8 cellular contexts compared by ENCODE assay signal in the genomic region with DNA sequence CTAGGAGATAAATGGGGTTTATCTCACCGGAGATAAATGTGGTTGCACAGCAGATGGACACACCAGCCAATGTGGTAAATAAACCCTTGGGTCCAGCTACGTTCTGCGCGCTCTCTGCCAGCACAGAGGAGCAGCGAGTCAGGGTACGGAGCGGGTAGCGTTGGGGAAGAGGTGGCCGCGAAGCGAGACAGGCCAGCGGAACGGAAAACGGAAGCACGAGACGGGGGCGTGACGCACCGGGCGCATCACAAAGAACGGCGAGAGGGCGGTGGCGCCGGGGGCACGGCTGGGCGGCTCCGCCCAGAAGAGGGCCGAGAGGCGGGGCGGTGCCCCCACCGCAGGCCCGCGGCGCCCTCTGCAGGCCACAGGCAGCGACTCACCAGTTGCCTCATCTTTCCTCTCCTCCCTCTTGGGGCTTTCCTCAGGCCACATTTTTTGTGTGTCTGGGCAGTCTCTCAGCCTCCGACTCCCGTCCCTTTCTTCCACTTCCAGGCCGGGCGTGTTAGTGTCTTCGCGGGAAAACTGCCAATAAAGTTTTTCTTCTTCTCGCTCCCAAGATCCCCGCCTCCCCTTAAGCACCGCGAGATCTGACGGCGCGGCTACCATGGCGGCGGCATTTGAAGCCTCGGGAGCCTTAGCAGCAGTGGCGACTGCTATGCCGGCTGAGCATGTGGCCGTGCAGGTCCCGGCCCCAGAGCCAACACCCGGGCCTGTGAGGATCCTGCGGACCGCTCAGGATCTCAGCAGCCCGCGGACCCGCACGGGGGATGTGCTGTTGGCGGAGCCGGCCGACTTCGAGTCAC. TPM values are rescaled to one million over a fixed set of nuclear protein-coding genes. Genes with fewer than 3 reads are reported as not detected.
DNase-seq lines count a peak whose midpoint lies in the region; ATAC-seq, FAIRE-seq and TF ChIP-seq lines count a peak whose summit lies in the region.

Gene DDX20, plus strand, starts transcription at position 581 of the 803 bp plus-strand sequence. Its CDS starts 24 bp downstream, at position 605.

- TF ChIP-seq EP300 in HepG2 (IDR thresholded peaks at IDR 0.05; ENCODE audit: low read depth in 2 of 2, low read length in 2 of 2) (peak; percentile 17 to 26; a peak in 1 of 4 replicates), HepG2 (CRISPR knock-in tag; IDR thresholded peaks at IDR 0.05; ENCODE audit: borderline replicate concordance) (no peak)

- no peaks in the 10 kb centered on the region for H4K20me1 ChIP-seq in HepG2 (ENCODE audit: insufficient read depth, low read length)

- peak; percentile 75 for FAIRE-seq in HepG2 (lab: Jason Lieb, UNC)

- POLR2A ChIA-PET in HepG2 (lab: Yijun Ruan, JAX): interaction anchor here (0.6 to 3.4 kb wide), 5 partner anchors 12 to 220 kb away, joined by 3 to 22 read pairs (median 4); partner anchors contain the start of gene INKA2

- H3K79me2 ChIP-seq in HepG2 (ENCODE audit: insufficient read depth, low read length): peaks cover 23% of the 10 kb centered on the region

- 1% methylated on average over 37 of the region's 67 CpGs for WGBS in HepG2 (ENCODE audit: low lambda C conversion rate)

- H3K36me3 Mint-ChIP-seq in CD14-positive monocyte: peaks cover 17 to 27% of the 10 kb centered on the region in 2 donors

- H3K4me1 Mint-ChIP-seq in CD14-positive monocyte: peaks cover 35% of the 10 kb centered on the region

- no TSS peak for BruUV-seq in HepG2 (replicated peaks; lab: Mats Ljungman, UMichigan)

- CTCF ChIA-PET in HepG2 (lab: Yijun Ruan, JAX; ENCODE audit: low intra/inter-chr PET ratio, low total read pairs): interaction anchor here (1.9 kb wide), 1 partner anchor 40 kb away, joined by 19 read pairs; no protein-coding TSS in a partner anchor

- peak within 1 kb of the TSS; percentile 89 for H3K4me2 ChIP-seq in HepG2 (ENCODE audit: low read depth, low read length)

- peak within 1 kb of the TSS; percentile 80 to 96 (median 87) for H3K4me3 ChIP-seq in HepG2 (replicated peaks in 1 of 3; ENCODE audit: insufficient read depth in 1 of 3, low read depth in 2 of 3, low read length in 3 of 3)

- TF ChIP-seq POLR2A in HepG2 (IDR thresholded peaks at IDR 0.05; ENCODE audit: insufficient read depth in 1 of 2, low read depth in 2 of 2, low read length in 2 of 2): peak; percentile 71 to 82

- peak within 1 kb of the TSS; percentile 97 to 100 (median 99) for H3K27ac Mint-ChIP-seq in CD14-positive monocyte

- H3K9me3 ChIP-seq in HepG2 (ENCODE audit: low read length): no peaks in the 10 kb centered on the region

- H3K27ac ChIP-seq in HepG2 (ENCODE audit: extremely low read length, insufficient read depth, low read length): peak within 1 kb of the TSS; percentile 83

- H3K36me3 ChIP-seq in HepG2 (replicated peaks in 1 of 2; ENCODE audit: control insufficient read depth in 1 of 2, insufficient read depth in 2 of 2, low read length in 2 of 2): peaks cover 0 to 10% of the 10 kb centered on the region in 2 experiments; a peak in 4 of 5 replicates

- H3K9ac ChIP-seq in HepG2 (ENCODE audit: insufficient read depth, low read depth, low read length): peak within 1 kb of the TSS; percentile 91

- no peaks in the 10 kb centered on the region; a peak in 1 of 5 replicates for H3K27me3 ChIP-seq in HepG2 (ENCODE audit: control insufficient read depth in 1 of 2, insufficient read depth in 2 of 2, low read length in 2 of 2)

- H3K27me3 Mint-ChIP-seq in CD14-positive monocyte (ENCODE audit: low read depth in 3 of 3): peaks cover 0 to 2% (median 1%) of the 10 kb centered on the region in 3 donors

- H3K4me1 ChIP-seq in HepG2 (ENCODE audit: insufficient read depth, low read length): peaks cover 46% of the 10 kb centered on the region

- TF ChIP-seq RAD21 in HepG2 (CRISPR knock-in tag; IDR thresholded peaks at IDR 0.05): peak; percentile 70

- ATAC-seq in GM19351 (IDR thresholded peaks at IDR 0.05; ENCODE audit: unreplicated experiment) (peak; percentile 87), HG03521 (IDR thresholded peaks at IDR 0.05; ENCODE audit: unreplicated experiment) (peak; percentile 89), HepG2 (peak; percentile 94)

- H2AFZ ChIP-seq in HepG2 (ENCODE audit: low read length): peak within 1 kb of the TSS; percentile 71

- peak; percentile 84 for TF ChIP-seq CTCF in CD14-positive monocyte (IDR thresholded peaks at IDR 0.05)
- TF ChIP-seq CTCF in HepG2 (CRISPR knock-in tag; IDR thresholded peaks at IDR 0.05): peak; percentile 88

- peaks cover 0 to 1% (median 0%) of the 10 kb centered on the region in 7 donors for H3K9me3 Mint-ChIP-seq in CD14-positive monocyte

- in situ Hi-C loops in HepG2 (cut with HindIII; ENCODE audit: extremely low pct_ligation_motif_present, low pct_unique_long_range_greater_than_20kb): loop anchor here (5.0 kb wide), 1 partner anchor 33 kb away; no protein-coding TSS in a partner anchor

- intact Hi-C loops in CD14-positive monocyte (cut with micrococcal nuclease): loop anchor here in 1 of 2 donors (5.0 kb wide), 2 partner anchors 308 to 548 kb away; partner anchors contain the start of genes ATP5PB and WDR77
- intact Hi-C loops in HepG2 (cut with micrococcal nuclease; ENCODE audit: unreplicated experiment): loop anchor here (1.0 kb wide), 1 partner anchor 12 kb away; no protein-coding TSS in a partner anchor

- peak within 1 kb of the TSS; percentile 86 to 96 for H3K4me3 Mint-ChIP-seq in CD14-positive monocyte

- DNase-seq in CD14-positive monocyte (ENCODE audit: low spot score): peak; percentile 96
- DNase-seq in NCI-H69 (lab: John Stamatoyannopoulos, UW): peak; percentile 95
- peak; percentile 92 for DNase-seq in activated CD4-positive, alpha-beta T cell treated with anti-CD3 and anti-CD28 coated beads, Interleukin-2, amount 50 U/mL, for 1 hour
- peak; percentile 98 for DNase-seq in dedifferentiated amniotic fluid mesenchymal stem cell (ENCODE audit: extremely low spot score)
- peak; percentile 94 for DNase-seq in HepG2 (ENCODE audit: low spot score)
- peak; percentile 92 for DNase-seq in stimulated activated CD4-positive, alpha-beta T cell treated with anti-CD3 and anti-CD28 coated beads, Interleukin-4, amount 100 ng/mL, for 1 hour

TF ChIP-seq in HepG2, 621 proteins besides CTCF, POLR2A, EP300 and RAD21 (continues in another document):
- TF ChIP-seq MXD4 (CRISPR knock-in tag; IDR thresholded peaks at IDR 0.05): peak; percentile 96
- peak; percentile 93 for TF ChIP-seq MAZ (IDR thresholded peaks at IDR 0.05; ENCODE audit: borderline replicate concordance, low read depth, low read length)
- peak; percentile 96 for TF ChIP-seq MAZ (CRISPR knock-in tag; IDR thresholded peaks at IDR 0.05; ENCODE audit: low read depth)
- no peak for TF ChIP-seq ZNF577 (CRISPR knock-in tag; IDR thresholded peaks at IDR 0.05; ENCODE audit: borderline replicate concordance, low read depth)
- peak; percentile 45; the same call in 1 of the 2 replicates for TF ChIP-seq SIX4 (CRISPR knock-in tag; IDR thresholded peaks at IDR 0.05)
- peak; percentile 91; the same call in 1 of the 2 replicates for TF ChIP-seq HOXA3 (CRISPR knock-in tag; IDR thresholded peaks at IDR 0.05)
- no peak for TF ChIP-seq ZNF326 (CRISPR knock-in tag; IDR thresholded peaks at IDR 0.05; ENCODE audit: borderline replicate concordance)

RNA-seq across cellular contexts. Expression of gene DDX20, which starts in this region (rescaled TPM):
- polyA plus RNA-seq in CD14-positive monocyte: 1 to 10 TPM; 3.1 to 4.0 TPM
- 14.3 and 20.0 TPM in 2 replicates for total RNA-seq in HepG2 (2016; rRNA removed; fragmentation: Illumina TruSeq; extraction: Trizol)
- 1.8 and 2.2 TPM in 2 replicates for total RNA-seq in HepG2 (2016; cell fraction: cytosol; rRNA removed; fragmentation: Illumina TruSeq; extraction: Trizol; ENCODE audit: low read depth)
- total RNA-seq in HepG2 (2016; cell fraction: insoluble cytoplasmic fraction; rRNA removed; fragmentation: Illumina TruSeq; extraction: Trizol): 13.8 and 19.4 TPM in 2 replicates
- 5.0 and 6.5 TPM in 2 replicates for total RNA-seq in HepG2 (2016; cell fraction: membrane; rRNA removed; fragmentation: Illumina TruSeq; extraction: Trizol)
- total RNA-seq in HepG2 (2016; cell fraction: nucleus; rRNA removed; fragmentation: Illumina TruSeq; extraction: Trizol): 13.8 TPM in 2 replicates
- 3.2 and 4.0 TPM in 2 replicates for polyA plus RNA-seq in HepG2 (2011; rRNA removed)
- polyA plus RNA-seq in HepG2 (2011; cell fraction: cytosol; rRNA removed): 1.7 and 2.4 TPM in 2 replicates
- 4.0 and 5.2 TPM in 2 replicates for polyA plus RNA-seq in HepG2 (2011; cell fraction: nucleus; rRNA removed)
- polyA plus RNA-seq in HepG2 (2012): 4.6 and 6.6 TPM in 2 replicates
- polyA plus RNA-seq in HepG2 (2016; cell fraction: cytosol; fragmentation: Illumina TruSeq; extraction: Trizol; ENCODE audit: low read depth): 0.71 and 0.80 TPM in 2 replicates
- polyA plus RNA-seq in HepG2 (2016; cell fraction: insoluble cytoplasmic fraction; fragmentation: Illumina TruSeq; extraction: Trizol; ENCODE audit: low read depth): 13.4 and 14.2 TPM in 2 replicates
- polyA plus RNA-seq in HepG2 (2016; cell fraction: membrane; fragmentation: Illumina TruSeq; extraction: Trizol; ENCODE audit: low read depth): 1.7 and 2.0 TPM in 2 replicates
- 14.9 and 15.2 TPM in 2 replicates for polyA plus RNA-seq in HepG2 (2016; cell fraction: nucleus; fragmentation: Illumina TruSeq; extraction: Trizol; ENCODE audit: insufficient read depth, low read depth)
- polyA minus RNA-seq in HepG2 (2011; rRNA and poly(A)+ RNA removed; ENCODE audit: low replicate concordance): 5.0 and 17.2 TPM in 2 replicates
- polyA minus RNA-seq in HepG2 (2011; cell fraction: cytosol; rRNA and poly(A)+ RNA removed): 4.1 and 4.2 TPM in 2 replicates
- polyA minus RNA-seq in HepG2 (2011; cell fraction: nucleus; rRNA and poly(A)+ RNA removed): 15.5 and 16.4 TPM in 2 replicates

Comparison
In these comparisons a context has a peak if more than half of its experiments do, and no peak if none do; other contexts are left out.
1. Peak in every context shown above with its lines: DNase-seq, ATAC-seq, H3K4me3 ChIP-seq and H3K27ac ChIP-seq.